In the genomic region with DNA sequence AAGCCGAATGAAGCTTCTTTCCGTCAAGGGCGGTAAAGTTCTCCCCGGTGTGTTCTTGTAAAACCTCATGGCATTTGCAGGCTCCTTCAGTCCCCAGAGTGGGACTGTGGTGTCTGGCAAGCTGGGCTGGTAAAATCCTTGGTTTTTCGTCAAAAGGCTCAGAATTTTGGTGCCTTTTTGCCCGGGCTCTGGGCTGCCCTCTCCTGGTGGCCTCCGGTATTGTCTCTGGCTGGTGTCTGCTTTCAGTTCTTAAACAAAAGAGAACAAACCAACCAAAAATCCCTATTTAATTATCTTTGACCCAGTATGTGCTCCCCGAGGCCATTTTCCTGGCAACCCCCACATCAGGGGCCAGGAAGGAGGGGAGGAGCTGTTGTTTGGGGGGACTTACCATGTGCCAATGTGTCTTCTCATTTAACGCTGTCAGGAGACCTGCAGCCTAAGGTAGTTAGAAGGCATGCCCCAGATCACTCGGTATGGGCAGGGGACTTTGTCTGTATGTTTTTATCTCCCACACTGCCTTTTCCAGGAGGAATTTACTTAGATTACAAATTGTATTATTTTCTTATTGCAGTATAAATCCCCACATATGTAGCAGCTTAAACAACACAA, we compare ENCODE assay signal across 9 cellular contexts. TPM values are rescaled to one million over a fixed set of nuclear protein-coding genes. Genes with fewer than 3 reads are reported as not detected.
DNase-seq lines count a peak whose midpoint lies in the region; ATAC-seq, FAIRE-seq and TF ChIP-seq lines count a peak whose summit lies in the region.
"Had no signal": no experiment of that assay in that cellular context is flagged by ENCODE, and none has a peak within 500 bp of the region (broad histone marks: within the 10 kb centered on the region; RNA-seq: fewer than 3 reads in every experiment).

No MANE protein-coding gene starts in this region.

- H3K27me3 Mint-ChIP-seq in glutamatergic neuron (ENCODE audit: unreplicated experiment), result no peaks in the 10 kb centered on the region

- FAIRE-seq in RCC 7860 (lab: Jason Lieb, UNC), result no peak
- FAIRE-seq: GM18507 had no signal

- H3K27me3 ChIP-seq in right atrium auricular region, result no peaks in the 10 kb centered on the region

- no peaks in the 10 kb centered on the region for H3K36me3 ChIP-seq in right atrium auricular region

- H3K9me3 ChIP-seq in right atrium auricular region, result no peaks in the 10 kb centered on the region

- H3K4me3 Mint-ChIP-seq in glutamatergic neuron (ENCODE audit: unreplicated experiment), result no peak overlapping the region

- TF ChIP-seq CTCF in right atrium auricular region (IDR thresholded peaks at IDR 0.05) (peak; percentile 47 to 74), glutamatergic neuron (IDR thresholded peaks at IDR 0.05; ENCODE audit: partially characterized antibody, unreplicated experiment) (peak; percentile 96)

- no peak overlapping the region for H3K27ac Mint-ChIP-seq in glutamatergic neuron (ENCODE audit: unreplicated experiment)

- H3K4me3 ChIP-seq in right atrium auricular region, result no peak overlapping the region

- DNase-seq in right atrium auricular region (ENCODE audit: low spot score) (no peak), Right ventricle myocardium superior (no peak), glutamatergic neuron (peak; percentile 76), RCC 7860 (ENCODE audit: low spot score) (no peak)
- peak; percentile 47 to 51 for DNase-seq in activated CD4-positive, alpha-beta T cell treated with anti-CD3 and anti-CD28 coated beads, Interleukin-2, amount 50 U/mL, for 48 hours
- DNase-seq in stimulated activated CD8-positive, alpha-beta memory T cell treated with anti-CD3 and anti-CD28 coated beads, Interleukin-15, amount 100 ng/mL, for 24 hours (ENCODE audit: low read depth), result peak; percentile 21

- peaks cover 2% of the 10 kb centered on the region for H3K9me3 Mint-ChIP-seq in glutamatergic neuron (ENCODE audit: unreplicated experiment)

- H3K36me3 Mint-ChIP-seq in glutamatergic neuron (ENCODE audit: unreplicated experiment), result no peaks in the 10 kb centered on the region

- no peaks in the 10 kb centered on the region for H3K4me1 Mint-ChIP-seq in glutamatergic neuron (ENCODE audit: low read depth, unreplicated experiment)

- intact Hi-C loops in Right ventricle myocardium superior (cut with DNase I), result no loop called here

- no peak for ATAC-seq in Right ventricle myocardium superior (ENCODE audit: poor library complexity)
- ATAC-seq in HG03457 (IDR thresholded peaks at IDR 0.05; ENCODE audit: unreplicated experiment), result no peak
- ATAC-seq in HG03521 (IDR thresholded peaks at IDR 0.05; ENCODE audit: unreplicated experiment), result no peak

- no peaks in the 10 kb centered on the region for H3K4me1 ChIP-seq in right atrium auricular region

- H3K27ac ChIP-seq in right atrium auricular region, result no peak overlapping the region

RNA-seq across cellular contexts. Expression of gene CDH4, which starts 11.1 kb away (rescaled TPM):
- total RNA-seq in right atrium auricular region (under 1 TPM; 0.07 to 0.94 TPM), Right ventricle myocardium superior (0.05 TPM), glutamatergic neuron (ENCODE audit: unreplicated experiment) (1.2 TPM)

Comparison
In these comparisons a context has a peak if more than half of its experiments do, and no peak if none do; other contexts are left out.
1. DNase-seq: peak in activated CD4-positive, alpha-beta T cell treated with anti-CD3 and anti-CD28 coated beads, Interleukin-2, amount 50 U/mL, for 48 hours (2 of 2), glutamatergic neuron (single experiment) and stimulated activated CD8-positive, alpha-beta memory T cell treated with anti-CD3 and anti-CD28 coated beads, Interleukin-15, amount 100 ng/mL, for 24 hours (single experiment); none in right atrium auricular region (single experiment), Right ventricle myocardium superior (single experiment) and RCC 7860 (single experiment).